8 cellular contexts compared by ENCODE assay signal in genomic region chr17:49548506-49549310, GRCh38. TPM values are rescaled to one million over a fixed set of nuclear protein-coding genes. Genes with fewer than 3 reads are reported as not detected.
DNase-seq lines count a peak whose midpoint lies in the region; ATAC-seq and TF ChIP-seq lines count a peak whose summit lies in the region.

No MANE protein-coding gene starts in this region.

- no peak overlapping the region for H3K4me3 Mint-ChIP-seq in activated CD4-positive, alpha-beta T cell treated with anti-CD3 and anti-CD28 coated beads for 36 hours

- intact Hi-C loops in activated CD4-positive, alpha-beta T cell treated with anti-CD3 and anti-CD28 coated beads for 36 hours (cut with DNase I, micrococcal nuclease), result no loop called here

- no peak for TF ChIP-seq EP300 in suprapubic skin (IDR thresholded peaks at IDR 0.05)

- no peak for TF ChIP-seq CTCF in suprapubic skin (IDR thresholded peaks at IDR 0.05)

- peaks cover 4% of the 10 kb centered on the region for H3K27me3 Mint-ChIP-seq in activated CD4-positive, alpha-beta T cell treated with anti-CD3 and anti-CD28 coated beads for 36 hours

- peak; percentile 43 for DNase-seq in activated CD4-positive, alpha-beta T cell treated with anti-CD3 and anti-CD28 coated beads for 36 hours
- no peak for DNase-seq in activated CD4-positive, alpha-beta T cell treated with anti-CD3 and anti-CD28 coated beads, Interleukin-2, amount 50 U/mL, for 1 hour
- DNase-seq in SK-N-DZ (ENCODE audit: low spot score) (peak; percentile 63), glomerular visceral epithelial cell (ENCODE audit: extremely low spot score) (peak; percentile 56), suprapubic skin (ENCODE audit: low spot score in 2 of 2) (peak; percentile 40 to 55), NCI-H1417 treated with DMSO at 0.1 percent for 48 hours (lab: John Stamatoyannopoulos, UW) (no peak)
- no peak for DNase-seq in activated T-cell treated with anti-CD3 and anti-CD28 coated beads, Interleukin-2, amount 50 U/mL, for 1 hour

- peaks cover 17% of the 10 kb centered on the region for H3K4me1 ChIP-seq in suprapubic skin

- peaks cover 6% of the 10 kb centered on the region for H3K9me3 Mint-ChIP-seq in activated CD4-positive, alpha-beta T cell treated with anti-CD3 and anti-CD28 coated beads for 36 hours (ENCODE audit: low read depth)

- CTCF ChIA-PET in activated CD4-positive, alpha-beta T cell treated with anti-CD3 and anti-CD28 coated beads for 36 hours (lab: Charles Lee), result interaction anchor here (0.7 kb wide), 1 partner anchor 518 kb away, joined by 3 read pairs; no protein-coding TSS in a partner anchor

- no peaks in the 10 kb centered on the region for H3K27me3 ChIP-seq in suprapubic skin

- POLR2A ChIA-PET in activated CD4-positive, alpha-beta T cell treated with anti-CD3 and anti-CD28 coated beads for 36 hours (lab: Charles Lee), result no interaction called here

- H3K36me3 ChIP-seq in suprapubic skin, result no peaks in the 10 kb centered on the region

- H3K4me1 Mint-ChIP-seq in activated CD4-positive, alpha-beta T cell treated with anti-CD3 and anti-CD28 coated beads for 36 hours, result no peaks in the 10 kb centered on the region

- peaks cover 5% of the 10 kb centered on the region for H3K36me3 Mint-ChIP-seq in activated CD4-positive, alpha-beta T cell treated with anti-CD3 and anti-CD28 coated beads for 36 hours (ENCODE audit: low read depth)

- H3K27ac ChIP-seq in suprapubic skin, result no peak overlapping the region

- TF ChIP-seq POLR2A in suprapubic skin (IDR thresholded peaks at IDR 0.05), result no peak

- peak; percentile 23 for ATAC-seq in activated CD4-positive, alpha-beta T cell treated with anti-CD3 and anti-CD28 coated beads for 36 hours
- ATAC-seq in GM21529 (IDR thresholded peaks at IDR 0.05; ENCODE audit: unreplicated experiment), result no peak

- WGBS in suprapubic skin, result 55% methylated on average over 7 of the region's 8 CpGs

- no peaks in the 10 kb centered on the region for H3K9me3 ChIP-seq in suprapubic skin

- no peak overlapping the region for H3K27ac Mint-ChIP-seq in activated CD4-positive, alpha-beta T cell treated with anti-CD3 and anti-CD28 coated beads for 36 hours

- H3K4me3 ChIP-seq in suprapubic skin, result no peak overlapping the region

RNA-seq across cellular contexts. Expression of gene NXPH3, which starts 27.0 kb away (rescaled TPM):
- under 1 TPM; 0.09 TPM for total RNA-seq in activated CD4-positive, alpha-beta T cell treated with anti-CD3 and anti-CD28 coated beads for 36 hours
- polyA plus RNA-seq in SK-N-DZ (2014; cell fraction: cytosol; rRNA removed), result 0.44 and 0.58 TPM in 2 replicates
- not detected in 2 replicates for polyA plus RNA-seq in SK-N-DZ (2014; cell fraction: nucleus; rRNA removed)
- 1 to 10 TPM; 1.3 to 5.0 (median 1.5) TPM for total RNA-seq in suprapubic skin

RNA-seq across cellular contexts. Expression of gene NGFR, which starts 53.6 kb away (rescaled TPM):
- under 1 TPM; 0.21 to 0.46 TPM for total RNA-seq in activated CD4-positive, alpha-beta T cell treated with anti-CD3 and anti-CD28 coated beads for 36 hours
- 1.9 and 2.2 TPM in 2 replicates for polyA plus RNA-seq in SK-N-DZ (2014; cell fraction: cytosol; rRNA removed)
- 1.4 TPM in 2 replicates for polyA plus RNA-seq in SK-N-DZ (2014; cell fraction: nucleus; rRNA removed)
- 10 to 100 TPM; 18.1 to 26.8 (median 22.0) TPM for total RNA-seq in suprapubic skin

Comparison
In these comparisons a context has a peak if more than half of its experiments do, and no peak if none do; other contexts are left out.
1. DNase-seq: peak in activated CD4-positive, alpha-beta T cell treated with anti-CD3 and anti-CD28 coated beads for 36 hours (single experiment), SK-N-DZ (single experiment), glomerular visceral epithelial cell (single experiment) and suprapubic skin (2 of 2); none in activated CD4-positive, alpha-beta T cell treated with anti-CD3 and anti-CD28 coated beads, Interleukin-2, amount 50 U/mL, for 1 hour (single experiment), NCI-H1417 treated with DMSO at 0.1 percent for 48 hours (single experiment) and activated T-cell treated with anti-CD3 and anti-CD28 coated beads, Interleukin-2, amount 50 U/mL, for 1 hour (single experiment).
2. RNA of gene NGFR, which starts 53.6 kb away (total RNA-seq): 18.1 to 26.8 TPM in suprapubic skin; 0.21 to 0.46 TPM in activated CD4-positive, alpha-beta T cell treated with anti-CD3 and anti-CD28 coated beads for 36 hours; every median in the first group is over 10 times any median in the second.